ENCODE assay signal across 1 cellular context in the genomic region with DNA sequence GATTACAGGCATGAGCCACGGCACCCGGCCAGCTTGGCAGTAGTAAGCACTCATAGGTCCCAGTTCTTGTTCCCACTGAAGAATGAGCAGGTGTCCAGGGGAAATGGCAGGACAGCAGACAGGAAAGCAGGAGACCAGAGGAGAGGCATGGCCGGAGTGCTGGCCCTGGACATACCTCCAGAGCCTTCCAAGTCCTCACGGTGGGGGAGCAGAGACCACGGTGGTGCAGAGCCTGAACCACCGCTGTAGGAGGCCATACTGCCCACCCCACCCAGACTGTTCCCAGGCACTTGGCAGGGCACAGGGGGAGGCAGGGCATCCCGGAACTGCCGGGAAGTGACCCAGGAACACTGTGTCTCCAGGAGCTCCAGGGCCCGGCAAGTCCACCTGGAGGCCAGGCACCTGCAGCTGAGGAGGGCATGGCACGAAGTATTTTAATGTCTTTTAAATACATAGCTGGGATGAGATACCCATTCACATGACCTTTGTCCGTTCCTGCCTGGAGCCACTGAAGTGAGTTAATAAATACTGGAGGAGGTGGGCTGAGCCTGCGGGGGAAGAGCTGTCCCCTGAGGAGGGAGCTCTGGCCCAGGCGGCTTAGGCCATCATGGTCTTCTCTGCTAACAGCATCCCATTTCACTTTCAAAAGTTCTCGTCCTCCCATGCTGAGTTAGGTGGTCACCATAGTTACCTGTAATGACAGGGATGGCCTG.
TF ChIP-seq lines count a peak whose summit lies in the region.

No MANE protein-coding gene starts in this region.

TF ChIP-seq in WTC11, 78 proteins besides CTCF, POLR2A, EP300 and RAD21 (continued from another document):
- TF ChIP-seq, protein P1, sequence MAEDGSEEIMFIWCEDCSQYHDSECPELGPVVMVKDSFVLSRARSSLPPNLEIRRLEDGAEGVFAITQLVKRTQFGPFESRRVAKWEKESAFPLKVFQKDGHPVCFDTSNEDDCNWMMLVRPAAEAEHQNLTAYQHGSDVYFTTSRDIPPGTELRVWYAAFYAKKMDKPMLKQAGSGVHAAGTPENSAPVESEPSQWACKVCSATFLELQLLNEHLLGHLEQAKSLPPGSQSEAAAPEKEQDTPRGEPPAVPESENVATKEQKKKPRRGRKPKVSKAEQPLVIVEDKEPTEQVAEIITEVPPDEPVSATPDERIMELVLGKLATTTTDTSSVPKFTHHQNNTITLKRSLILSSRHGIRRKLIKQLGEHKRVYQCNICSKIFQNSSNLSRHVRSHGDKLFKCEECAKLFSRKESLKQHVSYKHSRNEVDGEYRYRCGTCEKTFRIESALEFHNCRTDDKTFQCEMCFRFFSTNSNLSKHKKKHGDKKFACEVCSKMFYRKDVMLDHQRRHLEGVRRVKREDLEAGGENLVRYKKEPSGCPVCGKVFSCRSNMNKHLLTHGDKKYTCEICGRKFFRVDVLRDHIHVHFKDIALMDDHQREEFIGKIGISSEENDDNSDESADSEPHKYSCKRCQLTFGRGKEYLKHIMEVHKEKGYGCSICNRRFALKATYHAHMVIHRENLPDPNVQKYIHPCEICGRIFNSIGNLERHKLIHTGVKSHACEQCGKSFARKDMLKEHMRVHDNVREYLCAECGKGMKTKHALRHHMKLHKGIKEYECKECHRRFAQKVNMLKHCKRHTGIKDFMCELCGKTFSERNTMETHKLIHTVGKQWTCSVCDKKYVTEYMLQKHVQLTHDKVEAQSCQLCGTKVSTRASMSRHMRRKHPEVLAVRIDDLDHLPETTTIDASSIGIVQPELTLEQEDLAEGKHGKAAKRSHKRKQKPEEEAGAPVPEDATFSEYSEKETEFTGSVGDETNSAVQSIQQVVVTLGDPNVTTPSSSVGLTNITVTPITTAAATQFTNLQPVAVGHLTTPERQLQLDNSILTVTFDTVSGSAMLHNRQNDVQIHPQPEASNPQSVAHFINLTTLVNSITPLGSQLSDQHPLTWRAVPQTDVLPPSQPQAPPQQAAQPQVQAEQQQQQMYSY (CRISPR knock-in tag; IDR thresholded peaks at IDR 0.05), result no peak
- TF ChIP-seq, protein P2, sequence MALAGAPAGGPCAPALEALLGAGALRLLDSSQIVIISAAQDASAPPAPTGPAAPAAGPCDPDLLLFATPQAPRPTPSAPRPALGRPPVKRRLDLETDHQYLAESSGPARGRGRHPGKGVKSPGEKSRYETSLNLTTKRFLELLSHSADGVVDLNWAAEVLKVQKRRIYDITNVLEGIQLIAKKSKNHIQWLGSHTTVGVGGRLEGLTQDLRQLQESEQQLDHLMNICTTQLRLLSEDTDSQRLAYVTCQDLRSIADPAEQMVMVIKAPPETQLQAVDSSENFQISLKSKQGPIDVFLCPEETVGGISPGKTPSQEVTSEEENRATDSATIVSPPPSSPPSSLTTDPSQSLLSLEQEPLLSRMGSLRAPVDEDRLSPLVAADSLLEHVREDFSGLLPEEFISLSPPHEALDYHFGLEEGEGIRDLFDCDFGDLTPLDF (CRISPR knock-in tag; IDR thresholded peaks at IDR 0.05), result no peak
TF ChIP-seq in WTC11: peak in this region for 0.
